ENCODE assay signal across 16 cellular contexts in the genomic region with DNA sequence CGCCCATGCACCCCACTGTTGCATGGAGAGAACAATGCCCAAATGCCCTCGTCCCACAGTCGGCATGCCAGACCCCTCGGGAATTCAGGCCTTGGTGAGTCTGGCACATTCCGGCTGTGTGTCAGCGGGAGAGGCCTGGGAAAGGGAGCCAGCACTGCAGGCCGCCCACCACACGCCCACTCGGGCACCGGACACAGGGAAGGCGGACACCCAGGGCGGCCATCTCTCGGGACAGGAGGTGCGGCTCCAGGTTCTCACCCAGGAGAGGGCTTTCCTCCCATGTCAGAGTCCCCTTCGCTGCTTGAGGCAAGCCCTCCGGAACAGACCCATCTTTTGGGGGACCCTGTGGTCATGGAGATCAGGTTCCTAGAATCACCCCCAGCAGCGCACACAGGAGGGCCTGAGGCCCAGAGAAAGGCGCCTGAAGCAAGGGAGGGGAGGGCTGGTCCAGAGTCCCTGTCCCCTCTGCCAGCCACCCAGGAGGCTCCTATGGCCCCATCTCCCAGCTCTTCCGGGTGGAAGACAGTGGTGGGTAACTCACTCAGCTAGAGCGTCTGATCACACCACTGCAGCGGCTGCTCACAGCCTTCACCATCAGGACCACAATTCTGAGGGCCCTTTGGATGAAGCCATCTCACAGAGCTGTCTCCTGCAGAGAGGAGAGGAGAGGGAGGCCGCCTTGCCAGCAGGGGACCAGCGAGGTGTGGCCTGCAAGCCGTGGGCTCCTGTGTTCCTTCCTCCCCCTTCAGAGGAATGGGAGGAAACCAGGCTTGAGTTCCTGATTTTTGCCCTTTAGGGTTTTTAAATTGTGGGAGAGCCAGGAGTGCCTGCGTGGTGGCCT.
"Had no signal": no experiment of that assay in that cellular context is flagged by ENCODE, and none has a peak within 500 bp of the region (broad histone marks: within the 10 kb centered on the region; RNA-seq: fewer than 3 reads in every experiment).

No MANE protein-coding gene starts in this region.

- H3K4me3 ChIP-seq: hepatocyte, left lung, mucosa of descending colon, psoas muscle had no signal

- H3K27me3 ChIP-seq: hepatocyte, left lung had no signal

- H3K27ac Mint-ChIP-seq: activated naive CD8-positive, alpha-beta T cell treated with anti-CD3 and anti-CD28 coated beads, Interleukin-2, amount 10 ng/mL, durations not matched to agents 7 days and 5 days; natural killer cell treated with Interleukin-12 subunit alpha and Interleukin-12 subunit beta and Interleukin-15 and Interleukin-18, amount 100 ng/mL, for 72 hours; stimulated activated naive B cell treated with anti-CD40 and anti-IgM and Interleukin-4, amounts not matched to agents 10 μg/mL and 1 μg/mL and 100 μg/mL, for 72 hours; type B pancreatic cell had no signal

- H3K36me3 Mint-ChIP-seq: activated naive CD8-positive, alpha-beta T cell treated with anti-CD3 and anti-CD28 coated beads, Interleukin-2, amount 10 ng/mL, durations not matched to agents 7 days and 5 days; natural killer cell treated with Interleukin-12 subunit alpha and Interleukin-12 subunit beta and Interleukin-15 and Interleukin-18, amount 100 ng/mL, for 72 hours; stimulated activated naive B cell treated with anti-CD40 and anti-IgM and Interleukin-4, amounts not matched to agents 10 μg/mL and 1 μg/mL and 100 μg/mL, for 72 hours; type B pancreatic cell had no signal

- H3K27me3 Mint-ChIP-seq: activated naive CD8-positive, alpha-beta T cell treated with anti-CD3 and anti-CD28 coated beads, Interleukin-2, amount 10 ng/mL, durations not matched to agents 7 days and 5 days; natural killer cell treated with Interleukin-12 subunit alpha and Interleukin-12 subunit beta and Interleukin-15 and Interleukin-18, amount 100 ng/mL, for 72 hours; stimulated activated naive B cell treated with anti-CD40 and anti-IgM and Interleukin-4, amounts not matched to agents 10 μg/mL and 1 μg/mL and 100 μg/mL, for 72 hours; type B pancreatic cell had no signal

- H3K4me1 ChIP-seq: left lung, psoas muscle had no signal

- ATAC-seq: activated CD4-positive, CD25-positive, alpha-beta regulatory T cell treated with anti-CD3 and anti-CD28 coated beads, Interleukin-2, amount 50 U/mL, for 24 hours; left lung; mucosa of descending colon; natural killer cell treated with Interleukin-12 subunit alpha and Interleukin-12 subunit beta and Interleukin-15 and Interleukin-18, amount 100 ng/mL, for 72 hours; psoas muscle; stimulated activated naive B cell treated with anti-CD40 and anti-IgM and Interleukin-4, amounts not matched to agents 10 μg/mL and 1 μg/mL and 100 μg/mL, for 72 hours had no signal

- FAIRE-seq: bronchial epithelial cell, keratinocyte had no signal

- H3K79me2 ChIP-seq: hepatocyte had no signal

- H3K36me3 ChIP-seq: left lung had no signal

- H3K9me3 ChIP-seq: left lung, mucosa of descending colon, psoas muscle had no signal

- H3K9me3 Mint-ChIP-seq: activated naive CD8-positive, alpha-beta T cell treated with anti-CD3 and anti-CD28 coated beads, Interleukin-2, amount 10 ng/mL, durations not matched to agents 7 days and 5 days; natural killer cell treated with Interleukin-12 subunit alpha and Interleukin-12 subunit beta and Interleukin-15 and Interleukin-18, amount 100 ng/mL, for 72 hours; stimulated activated naive B cell treated with anti-CD40 and anti-IgM and Interleukin-4, amounts not matched to agents 10 μg/mL and 1 μg/mL and 100 μg/mL, for 72 hours; type B pancreatic cell had no signal

- H2AFZ ChIP-seq: hepatocyte had no signal

- DNase-seq: activated naive CD4-positive, alpha-beta T cell; activated naive CD8-positive, alpha-beta T cell treated with anti-CD3 and anti-CD28 coated beads, Interleukin-2, amount 10 ng/mL, durations not matched to agents 7 days and 5 days; activated T-cell treated with anti-CD3 and anti-CD28 coated beads for 4 hours; erythroblast; mammary epithelial cell; mucosa of descending colon; stimulated activated CD4-positive, alpha-beta T cell treated with anti-CD3 and anti-CD28 coated beads, Interleukin-2, amount 100 ng/mL, for 48 hours; stimulated activated naive B cell treated with anti-CD40 and anti-IgM and Interleukin-4, amounts not matched to agents 10 μg/mL and 1 μg/mL and 100 μg/mL, for 72 hours had no signal

- H3K4me1 Mint-ChIP-seq: activated naive CD8-positive, alpha-beta T cell treated with anti-CD3 and anti-CD28 coated beads, Interleukin-2, amount 10 ng/mL, durations not matched to agents 7 days and 5 days had no signal

- H3K27ac ChIP-seq: left lung, psoas muscle had no signal

- H3K4me3 Mint-ChIP-seq: activated naive CD8-positive, alpha-beta T cell treated with anti-CD3 and anti-CD28 coated beads, Interleukin-2, amount 10 ng/mL, durations not matched to agents 7 days and 5 days; natural killer cell treated with Interleukin-12 subunit alpha and Interleukin-12 subunit beta and Interleukin-15 and Interleukin-18, amount 100 ng/mL, for 72 hours; stimulated activated naive B cell treated with anti-CD40 and anti-IgM and Interleukin-4, amounts not matched to agents 10 μg/mL and 1 μg/mL and 100 μg/mL, for 72 hours; type B pancreatic cell had no signal
